29 cellular contexts compared by ENCODE assay signal in the genomic region with DNA sequence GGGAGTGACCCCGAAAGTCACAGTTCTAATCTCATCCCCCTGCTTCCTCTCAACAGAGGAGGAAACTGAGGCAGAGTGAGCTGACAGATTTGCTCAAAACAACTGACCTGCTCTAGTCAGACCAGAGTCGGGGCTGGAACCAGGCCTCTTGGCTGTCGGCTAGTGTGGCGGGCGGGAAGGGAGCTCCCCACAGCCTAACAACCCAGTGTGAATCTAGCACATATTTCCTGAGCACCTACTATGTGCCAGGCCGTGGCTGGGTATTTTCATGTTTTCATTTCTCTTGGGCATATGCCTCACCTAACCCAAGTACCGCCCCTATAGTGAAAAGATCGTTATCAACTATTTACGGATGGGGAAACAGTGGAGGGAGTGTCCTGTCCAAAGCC. TPM values are rescaled to one million over a fixed set of nuclear protein-coding genes. Genes with fewer than 3 reads are reported as not detected.
"Had no signal": no experiment of that assay in that cellular context is flagged by ENCODE, and none has a peak within 500 bp of the region (broad histone marks: within the 10 kb centered on the region; RNA-seq: fewer than 3 reads in every experiment).

No MANE protein-coding gene starts in this region.

- H3K9me3 ChIP-seq: left ventricle myocardium inferior, pancreas, prostate gland, stomach, testis, thyroid gland, transverse colon, upper lobe of left lung, vagina had no signal

- H3K4me3 ChIP-seq: left ventricle myocardium inferior, lung, neural progenitor cell, pancreas, prostate gland, skin epidermis, stomach, testis, thyroid gland, transverse colon, upper lobe of left lung, vagina had no signal

- H3K27ac Mint-ChIP-seq: mesothelial cell of epicardium; naive B cell; natural killer cell; nephron progenitor cell; neural progenitor cell; stimulated activated naive B cell treated with anti-CD40 and anti-IgM and Interleukin-4, amounts not matched to agents 10 μg/mL and 1 μg/mL and 100 μg/mL, for 72 hours had no signal

- H2AFZ ChIP-seq: neural progenitor cell had no signal

- ATAC-seq: natural killer cell; pancreas; right cardiac atrium; sciatic nerve; stimulated activated naive B cell treated with anti-CD40 and anti-IgM and Interleukin-4, amounts not matched to agents 10 μg/mL and 1 μg/mL and 100 μg/mL, for 72 hours; stimulated activated naive CD8-positive, alpha-beta T cell treated with anti-CD3 and anti-CD28 coated beads, Interleukin-15, Interleukin-2, amounts not matched to agents 100 U/mL and 50 U/mL, for 24 hours had no signal

- H3K27me3 ChIP-seq: neural progenitor cell, pancreas, stomach, testis, thyroid gland, transverse colon, upper lobe of left lung, vagina had no signal

- H3K9me3 Mint-ChIP-seq: natural killer cell; nephron progenitor cell; neural progenitor cell; stimulated activated naive B cell treated with anti-CD40 and anti-IgM and Interleukin-4, amounts not matched to agents 10 μg/mL and 1 μg/mL and 100 μg/mL, for 72 hours had no signal

- H3K4me1 ChIP-seq: neural progenitor cell, pancreas, prostate gland, transverse colon had no signal

- DNase-seq: islet precursor cell; left ventricle myocardium inferior; mesendoderm; naive B cell; natural killer cell; nephron progenitor cell; retina; stimulated activated CD4-positive, alpha-beta T cell treated with anti-CD3 and anti-CD28 coated beads, Interleukin-12 subunit alpha, Interleukin-12 subunit beta, amount 100 ng/mL, for 4 hours; stimulated activated CD4-positive, alpha-beta T cell treated with anti-CD3 and anti-CD28 coated beads, Interleukin-15, amount 100 ng/mL, for 24 hours; stimulated activated CD4-positive, alpha-beta T cell treated with anti-CD3 and anti-CD28 coated beads, Interleukin-2, amount 100 ng/mL, for 24 hours; stimulated activated CD4-positive, alpha-beta T cell treated with anti-CD3 and anti-CD28 coated beads, Interleukin-4, amount 100 ng/mL, for 1 hour; stimulated activated naive B cell treated with anti-CD40 and anti-IgM and Interleukin-4, amounts not matched to agents 10 μg/mL and 1 μg/mL and 100 μg/mL, for 72 hours; stimulated activated naive CD8-positive, alpha-beta T cell treated with anti-CD3 and anti-CD28 coated beads, Interleukin-15, Interleukin-2, amounts not matched to agents 100 U/mL and 50 U/mL, for 24 hours; stomach; testis; thyroid gland; transverse colon; upper lobe of left lung had no signal

- H3K4me2 ChIP-seq: neural progenitor cell had no signal

- H3K4me1 Mint-ChIP-seq: mesothelial cell of epicardium had no signal

- H3K36me3 ChIP-seq: neural progenitor cell, pancreas, prostate gland, stomach, thyroid gland, transverse colon, upper lobe of left lung, vagina had no signal

- H3K4me3 Mint-ChIP-seq: mesothelial cell of epicardium; naive B cell; natural killer cell; nephron progenitor cell; neural progenitor cell; stimulated activated naive B cell treated with anti-CD40 and anti-IgM and Interleukin-4, amounts not matched to agents 10 μg/mL and 1 μg/mL and 100 μg/mL, for 72 hours had no signal

- H3K36me3 Mint-ChIP-seq: mesothelial cell of epicardium; naive B cell; natural killer cell; neural progenitor cell; stimulated activated naive B cell treated with anti-CD40 and anti-IgM and Interleukin-4, amounts not matched to agents 10 μg/mL and 1 μg/mL and 100 μg/mL, for 72 hours had no signal

- FAIRE-seq: pancreas had no signal

- H3K27ac ChIP-seq: left ventricle myocardium inferior, neural progenitor cell, pancreas, prostate gland, skin epidermis, stomach, testis, thyroid gland, transverse colon, upper lobe of left lung, vagina had no signal

RNA-seq across cellular contexts. Expression of gene GRIP2, which starts 27.2 kb away (rescaled TPM):
- total RNA-seq: kidney epithelial cell, mononuclear cell, natural killer cell had no signal
